In the genomic region with DNA sequence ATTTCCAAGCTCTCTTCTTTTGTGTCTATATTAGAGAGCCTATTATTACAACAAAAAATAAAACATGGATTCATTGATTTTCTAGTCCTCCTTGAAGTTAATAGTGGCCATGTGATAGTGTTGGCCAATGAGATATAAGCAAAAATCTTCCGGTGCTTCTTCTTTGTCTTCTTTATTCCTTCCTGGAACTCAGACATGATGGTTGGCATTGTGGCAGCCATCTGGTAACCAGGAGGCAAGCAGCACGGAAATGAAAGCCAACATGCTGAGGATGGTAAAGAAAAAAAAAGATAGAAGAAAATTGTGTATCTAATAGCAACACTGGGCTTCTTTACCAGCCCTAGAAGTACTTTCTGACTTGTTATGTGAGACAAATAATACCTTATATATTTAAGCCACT, we compare ENCODE assay signal across 32 cellular contexts. TPM values are rescaled to one million over a fixed set of nuclear protein-coding genes. Genes with fewer than 3 reads are reported as not detected.
DNase-seq lines count a peak whose midpoint lies in the region; ATAC-seq, FAIRE-seq and TF ChIP-seq lines count a peak whose summit lies in the region.
"Had no signal": no experiment of that assay in that cellular context is flagged by ENCODE, and none has a peak within 500 bp of the region (broad histone marks: within the 10 kb centered on the region; RNA-seq: fewer than 3 reads in every experiment).

No MANE protein-coding gene starts in this region.

- POLR2A ChIA-PET in WTC11 (lab: Charles Lee) (no interaction called here), K562 (lab: Yijun Ruan, JAX) (no interaction called here)

- 0% methylated on average over 2 of the region's 2 CpGs for WGBS in K562 (ENCODE audit: insufficient coverage, low coverage, missing lambda C conversion rate)

- CTCF ChIA-PET in WTC11 (lab: Charles Lee) (no interaction called here), K562 (lab: Yijun Ruan, JAX; ENCODE audit: low intra/inter-chr PET ratio) (no interaction called here)

- ATAC-seq in WTC11 (no peak), K562 (no peak), HG03025 (IDR thresholded peaks at IDR 0.05; ENCODE audit: low FRiP score, unreplicated experiment) (no peak)
- ATAC-seq: A549; CD8-positive, alpha-beta T cell had no signal

- no peaks in the 10 kb centered on the region for H3K36me3 ChIP-seq in K562 (ENCODE audit: control insufficient read depth, insufficient read depth, low read length)
- H3K36me3 ChIP-seq: BE2C; BLaER1; BLaER1 treated with 17β-estradiol and CSF1 and Interleukin-3, amounts not matched to agents 10 nM and 100 nM had no signal

- in situ Hi-C loops in K562 (cut with MboI), result no loop called here

- H3K4me2 ChIP-seq in K562 (ENCODE audit: insufficient read depth, low read length), result no peak overlapping the region
- H3K4me2 ChIP-seq: A549; BLaER1; BLaER1 treated with 17β-estradiol and CSF1 and Interleukin-3, amounts not matched to agents 10 nM and 100 nM had no signal

- H3K36me3 Mint-ChIP-seq in WTC11, result peaks cover 14% of the 10 kb centered on the region
- H3K36me3 Mint-ChIP-seq: CD14-positive monocyte; CD4-positive, alpha-beta memory T cell; CD4-positive, CD25-positive, alpha-beta regulatory T cell; CD8-positive, alpha-beta memory T cell; CD8-positive, alpha-beta T cell had no signal

- H3K4me3 Mint-ChIP-seq in WTC11, result no peak overlapping the region
- H3K4me3 Mint-ChIP-seq: B cell; CD14-positive monocyte; CD4-positive, alpha-beta memory T cell; CD4-positive, alpha-beta T cell; CD4-positive, CD25-positive, alpha-beta regulatory T cell; CD8-positive, alpha-beta memory T cell; CD8-positive, alpha-beta T cell had no signal

- H3K27ac Mint-ChIP-seq in WTC11, result no peak overlapping the region
- H3K27ac Mint-ChIP-seq: B cell; CD14-positive monocyte; CD4-positive, alpha-beta memory T cell; CD4-positive, alpha-beta T cell; CD4-positive, CD25-positive, alpha-beta regulatory T cell; CD8-positive, alpha-beta memory T cell; CD8-positive, alpha-beta T cell had no signal

- no peaks in the 10 kb centered on the region for H3K9me1 ChIP-seq in K562 (ENCODE audit: control insufficient read depth, insufficient read depth, low read length)

- H3K4me3 ChIP-seq in K562, result no peak overlapping the region
- H3K4me3 ChIP-seq: A549; BLaER1; BLaER1 treated with 17β-estradiol and CSF1 and Interleukin-3, amounts not matched to agents 10 nM and 100 nM had no signal

- H3K27me3 Mint-ChIP-seq in WTC11 (ENCODE audit: low read depth), result no peaks in the 10 kb centered on the region; the same call in 1 of the 2 replicates
- H3K27me3 Mint-ChIP-seq: B cell had no signal

- H4K20me1 ChIP-seq in K562 (replicated peaks; ENCODE audit: control insufficient read depth, insufficient read depth, low read length), result no peaks in the 10 kb centered on the region
- H4K20me1 ChIP-seq: BLaER1; BLaER1 treated with 17β-estradiol and CSF1 and Interleukin-3, amounts not matched to agents 10 nM and 100 nM had no signal

- BruUV-seq in K562 (replicated peaks; lab: Mats Ljungman, UMichigan), result no TSS peak

- H3K27ac ChIP-seq in K562 (ENCODE audit: extremely low read depth, low read depth, low read length), result no peak overlapping the region
- H3K27ac ChIP-seq: 22Rv1; A549; BLaER1; BLaER1 treated with 17β-estradiol and CSF1 and Interleukin-3, amounts not matched to agents 10 nM and 100 nM; C4-2B had no signal

- H2AFZ ChIP-seq in K562 (ENCODE audit: low read depth, low read length), result no peak overlapping the region

- intact Hi-C loops in K562 (cut with micrococcal nuclease), result no loop called here

- TF ChIP-seq EP300 in K562 (IDR thresholded peaks at IDR 0.05; ENCODE audit: low read length), result no peak

- H3K27me3 ChIP-seq in K562 (ENCODE audit: control insufficient read depth in 2 of 2, insufficient read depth in 2 of 2, low read length in 2 of 2), result no peaks in the 10 kb centered on the region
- H3K27me3 ChIP-seq: BE2C; BLaER1; BLaER1 treated with 17β-estradiol and CSF1 and Interleukin-3, amounts not matched to agents 10 nM and 100 nM had no signal

- FAIRE-seq in K562 (lab: Jason Lieb, UNC), result no peak
- FAIRE-seq: A204.1, A549, D721Med had no signal

- peaks cover 36% of the 10 kb centered on the region for H3K9me3 Mint-ChIP-seq in WTC11

- H3K9ac ChIP-seq in K562 (ENCODE audit: insufficient read depth in 1 of 2, low read depth in 2 of 2, low read length in 2 of 2), result no peak overlapping the region
- H3K9ac ChIP-seq: BLaER1; BLaER1 treated with 17β-estradiol and CSF1 and Interleukin-3, amounts not matched to agents 10 nM and 100 nM had no signal

- DNase-seq in WTC11 (ENCODE audit: low spot score), result no peak
- no peak for DNase-seq in K562 (ENCODE audit: extremely low read depth in 1 of 4, low spot score in 3 of 4)
- no peak for DNase-seq in NCI-H524 (lab: John Stamatoyannopoulos, UW)
- DNase-seq: 8988T; ACHN; AML-193; BE2C; C1 segment of cervical spinal cord; Caco-2; Calu3; CD4-positive, alpha-beta memory T cell; CD4-positive, alpha-beta T cell; CD4-positive, CD25-positive, alpha-beta regulatory T cell; CD8-positive, alpha-beta memory T cell; CD8-positive, alpha-beta T cell; COR-L47; DMS 273 treated with DMSO at 0.1 percent for 48 hours; DMS153; DMS53; DMS79; DND-41; EL had no signal

- TF ChIP-seq POLR2A in K562 (conservative IDR thresholded peaks at IDR 0.05), result no peak

- H3K79me2 ChIP-seq in K562 (ENCODE audit: control insufficient read depth, insufficient read depth, low read length), result no peaks in the 10 kb centered on the region

- peaks cover 8% of the 10 kb centered on the region; the same call in 1 of the 2 replicates for H3K4me1 Mint-ChIP-seq in WTC11
- H3K4me1 Mint-ChIP-seq: B cell; CD4-positive, alpha-beta memory T cell; CD4-positive, CD25-positive, alpha-beta regulatory T cell; CD8-positive, alpha-beta memory T cell had no signal

- no peaks in the 10 kb centered on the region for H3K9me3 ChIP-seq in K562 (replicated peaks; ENCODE audit: control insufficient read depth, insufficient read depth, low read depth, low read length)
- H3K9me3 ChIP-seq: A549, BE2C had no signal

- H3K4me1 ChIP-seq in K562 (replicated peaks in 1 of 2; ENCODE audit: control insufficient read depth in 2 of 2, insufficient read depth in 2 of 2, low read length in 2 of 2), result no peaks in the 10 kb centered on the region
- H3K4me1 ChIP-seq: A549; BE2C; BLaER1; BLaER1 treated with 17β-estradiol and CSF1 and Interleukin-3, amounts not matched to agents 10 nM and 100 nM had no signal

- TF ChIP-seq CTCF in WTC11 (IDR thresholded peaks at IDR 0.05) (no peak), K562 (IDR thresholded peaks at IDR 0.05 in 2 of 3, conservative IDR thresholded peaks at IDR 0.05 in 1 of 3; ENCODE audit: insufficient read depth in 2 of 3, low read depth in 1 of 3, low read length in 3 of 3) (no peak)

- no peak for TF ChIP-seq RAD21 in K562 (CRISPR knock-in tag; conservative IDR thresholded peaks at IDR 0.05 in 1 of 2, IDR thresholded peaks at IDR 0.05 in 1 of 2)

TF ChIP-seq in WTC11, 78 proteins besides CTCF, POLR2A, EP300 and RAD21:
- TF ChIP-seq ZNF138 (CRISPR knock-in tag; conservative IDR thresholded peaks at IDR 0.05) (no peak), ZNF416 (CRISPR knock-in tag; IDR thresholded peaks at IDR 0.05) (no peak), GTF2I (CRISPR knock-in tag; conservative IDR thresholded peaks at IDR 0.05) (0 out of 2 replicates have a peak, but pooled peaks have one; percentile 61)

TF ChIP-seq in K562, 482 proteins besides CTCF, POLR2A, EP300 and RAD21:
- TF ChIP-seq RFX1 (IDR thresholded peaks at IDR 0.05) (no peak), TSC22D4 (tag; IDR thresholded peaks at IDR 0.05) (no peak), CHD2 (IDR thresholded peaks at IDR 0.05; ENCODE audit: low read depth, low read length) (no peak), JUNB (CRISPR knock-in tag; conservative IDR thresholded peaks at IDR 0.05) (no peak), KLF1 (tag; IDR thresholded peaks at IDR 0.05) (no peak), RBM25 (IDR thresholded peaks at IDR 0.05; ENCODE audit: low read depth, low read length, severe bottlenecking) (peak; percentile 87)
TF ChIP-seq in K562: peak in this region for 1.

RNA-seq across cellular contexts. Expression of a gene that starts 50.8 kb away (rescaled TPM):
- total RNA-seq in WTC11 (2021), result 24.6 to 29.1 TPM (median 28.7 TPM) in 3 replicates
- total RNA-seq in K562 (2011; cell fraction: chromatin; rRNA removed; ENCODE audit: low replicate concordance), result 28.6 and 68.3 TPM in 2 replicates
- total RNA-seq in K562 (2011; cell fraction: nucleolus; rRNA removed), result 14.0 and 20.4 TPM in 2 replicates
- 44.9 and 84.4 TPM in 2 replicates for total RNA-seq in K562 (2011; cell fraction: nucleoplasm; rRNA removed)
- 11.7 and 15.5 TPM in 2 replicates for total RNA-seq in K562 (2014; rRNA removed)
- 15.6 and 15.8 TPM in 2 replicates for total RNA-seq in K562 (2014; rRNA removed; fragmentation: Illumina TruSeq; extraction: Trizol)
- total RNA-seq in K562 (2015; rRNA removed; fragmentation: Illumina TruSeq; extraction: Trizol), result 14.0 and 15.8 TPM in 2 replicates
- 21.1 and 23.3 TPM in 2 replicates for total RNA-seq in K562 (2021)
- 8.0 and 8.4 TPM in 2 replicates for polyA plus RNA-seq in K562 (2011; rRNA removed)
- 2.2 and 6.0 TPM in 2 replicates for polyA plus RNA-seq in K562 (2011; cell fraction: cytosol; rRNA removed)
- polyA plus RNA-seq in K562 (2011; cell fraction: nucleus; rRNA removed), result 14.0 and 14.5 TPM in 2 replicates
- polyA plus RNA-seq in K562 (2012), result 13.5 and 33.8 TPM in 2 replicates
- 12.3 and 13.6 TPM in 2 replicates for polyA plus RNA-seq in K562 (2014; fragmentation: Illumina TruSeq; extraction: Trizol)
- polyA plus RNA-seq in K562 (2014; fragmentation: Nextera tagmentation; extraction: Ambion mirVana), result 10 to 100 TPM in 1 of 2 experiments, 1 to 10 TPM in 1; 7.7 to 10.1 TPM
- 8.2 and 8.8 TPM in 2 replicates for polyA plus RNA-seq in K562 (2014; rRNA removed)
- polyA minus RNA-seq in K562 (2011; rRNA and poly(A)+ RNA removed), result 17.7 and 24.5 TPM in 2 replicates
- 7.8 and 9.6 TPM in 2 replicates for polyA minus RNA-seq in K562 (2011; cell fraction: cytosol; rRNA and poly(A)+ RNA removed)
- polyA minus RNA-seq in K562 (2011; cell fraction: nucleus; rRNA and poly(A)+ RNA removed), result 11.6 and 19.5 TPM in 2 replicates
